12 cellular contexts compared by ENCODE assay signal in the genomic region with DNA sequence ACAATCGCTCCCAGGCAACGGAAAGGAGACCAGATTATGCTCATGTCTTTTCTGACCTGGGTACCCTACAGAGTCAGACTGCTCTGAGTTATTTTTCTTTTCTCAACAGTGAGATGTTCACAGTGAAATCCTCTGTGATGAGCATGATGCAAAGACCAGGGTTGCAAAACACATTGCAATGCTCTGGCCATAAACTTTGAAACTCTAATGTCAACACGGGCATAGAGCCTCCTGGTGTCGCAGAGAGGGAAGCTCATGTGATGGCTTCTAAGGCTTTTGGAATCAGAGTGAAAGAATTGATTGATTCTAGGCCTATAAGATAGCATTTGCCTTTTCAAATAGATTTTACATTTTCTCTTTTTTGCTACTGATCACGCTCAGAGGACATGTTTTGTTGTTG.
DNase-seq lines count a peak whose midpoint lies in the region; TF ChIP-seq lines count a peak whose summit lies in the region.
"Had no signal": no experiment of that assay in that cellular context is flagged by ENCODE, and none has a peak within 500 bp of the region (broad histone marks: within the 10 kb centered on the region; RNA-seq: fewer than 3 reads in every experiment).

No MANE protein-coding gene starts in this region.

- no peak overlapping the region for H3K4ac ChIP-seq in trophoblast cell (ENCODE audit: low read depth, low read length)

- in situ Hi-C loops in GM13976 (cut with MboI; ENCODE audit: low sequenced_read_pairs, unreplicated experiment) = no loop called here

- H3K9me3 Mint-ChIP-seq in osteocyte (ENCODE audit: unreplicated experiment) = no peaks in the 10 kb centered on the region

- H3K4me1 ChIP-seq in trophoblast cell (ENCODE audit: control insufficient read depth in 1 of 2, insufficient read depth in 2 of 2, low read length in 2 of 2) = no peaks in the 10 kb centered on the region

- no peak overlapping the region for H2BK12ac ChIP-seq in trophoblast cell (ENCODE audit: low read length)

- no peak overlapping the region for H3K4me3 Mint-ChIP-seq in osteocyte (ENCODE audit: unreplicated experiment)

- no peaks in the 10 kb centered on the region for H3K36me3 ChIP-seq in trophoblast cell (ENCODE audit: control insufficient read depth in 1 of 2, insufficient read depth in 2 of 2, low read length in 2 of 2)

- no CpG with 5 or more reads among the region's 5 CpGs for WGBS in trophoblast cell (ENCODE audit: extremely low coverage, insufficient coverage, insufficient read length)

- no peaks in the 10 kb centered on the region for H3K27me3 ChIP-seq in trophoblast cell (ENCODE audit: insufficient read depth, low read length)

- no peaks in the 10 kb centered on the region for H3K36me3 Mint-ChIP-seq in osteocyte (ENCODE audit: unreplicated experiment)

- H3K27ac ChIP-seq in trophoblast cell (ENCODE audit: low read depth, low read length) (no peak overlapping the region), coronary artery (no peak overlapping the region)

- no peak overlapping the region for H4K91ac ChIP-seq in trophoblast cell (ENCODE audit: low read depth, low read length)

- H3K4me2 ChIP-seq in trophoblast cell (ENCODE audit: low read length) = no peak overlapping the region

- H3K9ac ChIP-seq in trophoblast cell (ENCODE audit: low read length) = no peak overlapping the region

- H3K4me3 ChIP-seq in epithelial cell of esophagus (ENCODE audit: low read length) (no peak overlapping the region), trophoblast cell (ENCODE audit: low read depth, low read length) (no peak overlapping the region), coronary artery (no peak overlapping the region)

- DNase-seq in GM04504 (ENCODE audit: low read depth) (peak; percentile 35), NAMALWA (ENCODE audit: low spot score) (peak; percentile 5), epithelial cell of esophagus (ENCODE audit: low read depth) (peak; percentile 21), trophoblast cell (peak; percentile 8 to 61), coronary artery (ENCODE audit: low spot score) (no peak), GM13976 (ENCODE audit: low spot score) (no peak), osteocyte (ENCODE audit: extremely low spot score, unreplicated experiment) (no peak)
- no peak for DNase-seq in stimulated activated CD4-positive, alpha-beta T cell treated with anti-CD3 and anti-CD28 coated beads, Interleukin-2, amount 100 ng/mL, for 48 hours
- DNase-seq: activated CD8-positive, alpha-beta memory T cell treated with anti-CD3 and anti-CD28 coated beads for 24 hours; DND-41; NCI-H526 treated with DMSO at 0.1 percent for 48 hours; T-helper 1 cell had no signal

- no peak overlapping the region for H4K8ac ChIP-seq in trophoblast cell (ENCODE audit: low read depth, low read length)

- H2BK120ac ChIP-seq in trophoblast cell (ENCODE audit: insufficient read depth, low read length, poor library complexity) = no peak overlapping the region

- H4K12ac ChIP-seq in trophoblast cell (ENCODE audit: low read depth, low read length) = no peak overlapping the region

- TF ChIP-seq CTCF in epithelial cell of esophagus (IDR thresholded peaks at IDR 0.05; ENCODE audit: insufficient read depth, low read depth, low read length, missing control alignments) (peak; percentile 25), coronary artery (IDR thresholded peaks at IDR 0.05) (no peak), GM13976 (IDR thresholded peaks at IDR 0.05; ENCODE audit: borderline replicate concordance, control extremely low read depth, extremely low read depth, insufficient read depth, missing control alignments) (no peak), osteocyte (IDR thresholded peaks at IDR 0.05) (no peak)

- H3K79me2 ChIP-seq in trophoblast cell (ENCODE audit: control insufficient read depth, insufficient read depth, low read length, poor library complexity) = no peaks in the 10 kb centered on the region

- H3K14ac ChIP-seq in trophoblast cell (ENCODE audit: low read length) = no peak overlapping the region

- H3K79me1 ChIP-seq in trophoblast cell (ENCODE audit: low read length) = no peaks in the 10 kb centered on the region

- H2AK5ac ChIP-seq in trophoblast cell (ENCODE audit: low read length) = no peak overlapping the region

- no peak overlapping the region for H3K18ac ChIP-seq in trophoblast cell (ENCODE audit: low read length)

- no peak overlapping the region for H3K27ac Mint-ChIP-seq in osteocyte (ENCODE audit: unreplicated experiment)

- no peak overlapping the region for H3K23ac ChIP-seq in trophoblast cell (ENCODE audit: low read length)

- no peaks in the 10 kb centered on the region for H3K9me3 ChIP-seq in trophoblast cell (ENCODE audit: insufficient read depth, low read depth, low read length)

- H2BK5ac ChIP-seq in trophoblast cell (ENCODE audit: low read depth, low read length, poor library complexity) = no peak overlapping the region

- H2AFZ ChIP-seq in trophoblast cell (ENCODE audit: insufficient read depth, low read length, poor library complexity) = no peak overlapping the region

- no peaks in the 10 kb centered on the region for H3K4me1 Mint-ChIP-seq in osteocyte (ENCODE audit: unreplicated experiment)

- no peaks in the 10 kb centered on the region for H3K27me3 Mint-ChIP-seq in osteocyte (ENCODE audit: unreplicated experiment)

Comparison
In these comparisons a context has a peak if more than half of its experiments do, and no peak if none do; other contexts are left out.
1. DNase-seq: peak in GM04504 (single experiment), NAMALWA (single experiment), epithelial cell of esophagus (single experiment) and trophoblast cell (2 of 2); none in coronary artery (single experiment), GM13976 (single experiment), osteocyte (single experiment) and stimulated activated CD4-positive, alpha-beta T cell treated with anti-CD3 and anti-CD28 coated beads, Interleukin-2, amount 100 ng/mL, for 48 hours (0 of 2).